ENCODE assay signal across 8 cellular contexts in genomic region chr22:36277482-36278291, GRCh38. TPM values are rescaled to one million over a fixed set of nuclear protein-coding genes. Genes with fewer than 3 reads are reported as not detected.
DNase-seq lines count a peak whose midpoint lies in the region; ATAC-seq and FAIRE-seq lines count a peak whose summit lies in the region.

No MANE protein-coding gene starts in this region.

- peak overlapping the region; percentile 63 for H3K27ac Mint-ChIP-seq in activated T-cell treated with anti-CD3 and anti-CD28 coated beads, Interleukin-2, amount 50 U/mL, for 72 hours

- DNase-seq in AG08396 (ENCODE audit: low spot score) (peak; percentile 72), GM18507 (ENCODE audit: extremely low spot score, insufficient read length, low read depth) (peak; percentile 69), OCI-M1 (lab: John Stamatoyannopoulos, UW) (peak; percentile 72), fibroblast of peridontal ligament (ENCODE audit: extremely low read depth) (peak; percentile 69), nucleus accumbens (lab: John Stamatoyannopoulos, UW) (peak in 33 of 56 donors; percentile 7 to 68 (median 30))
- DNase-seq in activated T-cell treated with anti-CD3 and anti-CD28 coated beads, Interleukin-2, amount 50 U/mL, for 72 hours: peak; percentile 67 to 69

- no peak overlapping the region for H3K4me3 ChIP-seq in thymus (ENCODE audit: low read length)

- H3K9me3 ChIP-seq in thymus (ENCODE audit: control insufficient read depth): no peaks in the 10 kb centered on the region

- H3K9me3 Mint-ChIP-seq in activated T-cell treated with anti-CD3 and anti-CD28 coated beads, Interleukin-2, amount 50 U/mL, for 72 hours: no peaks in the 10 kb centered on the region

- 40% methylated on average over 18 of the region's 18 CpGs for WGBS in thymus

- H3K4me1 Mint-ChIP-seq in activated T-cell treated with anti-CD3 and anti-CD28 coated beads, Interleukin-2, amount 50 U/mL, for 72 hours (ENCODE audit: low read depth): peaks cover 40% of the 10 kb centered on the region

- peak overlapping the region; percentile 4 for H3K27ac ChIP-seq in thymus (ENCODE audit: low read depth)

- peaks cover 4 to 6% of the 10 kb centered on the region in 2 donors for H3K36me3 Mint-ChIP-seq in activated T-cell treated with anti-CD3 and anti-CD28 coated beads, Interleukin-2, amount 50 U/mL, for 72 hours (ENCODE audit: insufficient read depth in 2 of 2)

- no peaks in the 10 kb centered on the region for H3K4me1 ChIP-seq in thymus (ENCODE audit: control insufficient read depth, insufficient read depth, low read length)

- H3K27me3 ChIP-seq in thymus (ENCODE audit: control insufficient read depth, insufficient read depth): no peaks in the 10 kb centered on the region

- peaks cover 23% of the 10 kb centered on the region for H3K36me3 ChIP-seq in thymus (ENCODE audit: control insufficient read depth, insufficient read depth)

- H3K27me3 Mint-ChIP-seq in activated T-cell treated with anti-CD3 and anti-CD28 coated beads, Interleukin-2, amount 50 U/mL, for 72 hours (ENCODE audit: low read depth): no peaks in the 10 kb centered on the region

- ATAC-seq in activated T-cell treated with anti-CD3 and anti-CD28 coated beads, Interleukin-2, amount 50 U/mL, for 72 hours (replicated peaks in 1 of 2): peak; percentile 74 to 78
- ATAC-seq in HG02678 (IDR thresholded peaks at IDR 0.05; ENCODE audit: unreplicated experiment): no peak

- peak; percentile 82 for FAIRE-seq in GM18507 (lab: Jason Lieb, UNC)

- no peak overlapping the region for H3K4me3 Mint-ChIP-seq in activated T-cell treated with anti-CD3 and anti-CD28 coated beads, Interleukin-2, amount 50 U/mL, for 72 hours

RNA-seq across cellular contexts. Expression of gene APOL1, which starts 24.8 kb away (rescaled TPM):
- total RNA-seq in activated T-cell treated with anti-CD3 and anti-CD28 coated beads, Interleukin-2, amount 50 U/mL, for 72 hours: 10 to 100 TPM; 32.7 to 44.5 TPM
- 62.6 TPM for polyA plus RNA-seq in thymus

RNA-seq across cellular contexts. Expression of gene APOL2, which starts 38.4 kb away (rescaled TPM):
- total RNA-seq in activated T-cell treated with anti-CD3 and anti-CD28 coated beads, Interleukin-2, amount 50 U/mL, for 72 hours: 10 to 100 TPM; 64.5 to 69.5 TPM
- polyA plus RNA-seq in thymus: 56.1 TPM
